In the genomic region with DNA sequence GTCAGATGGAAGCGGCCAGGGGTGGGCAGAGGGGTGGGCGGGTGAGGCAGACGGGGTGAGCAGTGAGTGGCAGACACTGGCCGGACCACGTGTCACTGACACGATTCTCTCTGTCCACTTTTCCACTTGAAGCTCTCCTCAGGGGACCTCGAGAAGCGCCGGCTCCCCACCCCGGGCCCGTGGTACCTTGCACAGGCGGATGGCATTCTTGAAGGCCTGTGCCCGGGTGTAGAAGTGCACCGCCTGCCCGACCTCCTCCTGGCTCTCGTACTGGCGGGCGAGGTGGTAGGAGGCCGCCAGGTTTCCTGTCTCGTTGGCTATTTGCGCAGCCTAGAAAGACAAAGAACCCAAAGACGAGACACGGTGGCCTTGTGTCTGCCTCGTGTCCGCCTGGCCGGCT, we compare ENCODE assay signal across 7 cellular contexts. TPM values are rescaled to one million over a fixed set of nuclear protein-coding genes. Genes with fewer than 3 reads are reported as not detected.
"Had no signal": no experiment of that assay in that cellular context is flagged by ENCODE, and none has a peak within 500 bp of the region (broad histone marks: within the 10 kb centered on the region; RNA-seq: fewer than 3 reads in every experiment).

No MANE protein-coding gene starts in this region.

- H3K9me3 Mint-ChIP-seq: IgD-negative memory B cell had no signal

- H3K27ac ChIP-seq: HL-60 had no signal

- ATAC-seq: HepG2, K562 had no signal

- DNase-seq: IMR-90, KBM-7 had no signal

- H3K4me3 Mint-ChIP-seq: IgD-negative memory B cell had no signal

- H3K27ac Mint-ChIP-seq: IgD-negative memory B cell had no signal

- H3K4me3 ChIP-seq: K562 had no signal

RNA-seq across cellular contexts. Expression of gene TMEM204, which starts 9.1 kb away (rescaled TPM):
- total RNA-seq: HepG2 had no signal
- polyA plus RNA-seq: HepG2 had no signal

RNA-seq across cellular contexts. Expression of gene PTX4, which starts 35.6 kb away (rescaled TPM):
- total RNA-seq: HepG2, HT1080, IMR-90 had no signal
- polyA plus RNA-seq: IgD-negative memory B cell, K562 had no signal
